In genomic region chr18:22194151-22194598, GRCh38 we compare ENCODE assay signal across 15 cellular contexts. TPM values are rescaled to one million over a fixed set of nuclear protein-coding genes. Genes with fewer than 3 reads are reported as not detected.
A peak's percentile ranks its signal among the peaks of the same experiment; 100 is the strongest.
DNase-seq lines count a peak whose midpoint lies in the region; ATAC-seq and TF ChIP-seq lines count a peak whose summit lies in the region.
"Had no signal": no experiment of that assay in that cellular context is flagged by ENCODE, and none has a peak within 500 bp of the region (broad histone marks: within the 10 kb centered on the region; RNA-seq: fewer than 3 reads in every experiment).

No MANE protein-coding gene starts in this region.

- H2AK5ac ChIP-seq in mesendoderm (ENCODE audit: low read length), result no peak overlapping the region

- no peak overlapping the region for H4K8ac ChIP-seq in mesendoderm (ENCODE audit: low read depth, low read length)

- H3K36me3 ChIP-seq in Peyer's patch (no peaks in the 10 kb centered on the region), mesendoderm (ENCODE audit: control insufficient read depth, insufficient read depth, low read length) (peaks cover 17% of the 10 kb centered on the region)
- no peaks in the 10 kb centered on the region for H3K36me3 ChIP-seq in effector memory CD4-positive, alpha-beta T cell (ENCODE audit: control insufficient read depth, insufficient read depth, low read length)

- H3K79me1 ChIP-seq in mesendoderm (ENCODE audit: low read length), result peaks cover 13% of the 10 kb centered on the region

- H3K23ac ChIP-seq in mesendoderm (ENCODE audit: low read length), result no peak overlapping the region

- H3K18ac ChIP-seq in mesendoderm (ENCODE audit: low read length), result no peak overlapping the region

- DNase-seq in Peyer's patch, result peak in 2 of 3 donors; percentile 79 to 85
- peak; percentile 65 for DNase-seq in fibroblast of villous mesenchyme (ENCODE audit: low read depth)
- peak; percentile 94 for DNase-seq in mesendoderm
- DNase-seq in type B pancreatic cell (ENCODE audit: extremely low spot score, unreplicated experiment), result no peak
- DNase-seq in omental fat pad (ENCODE audit: low spot score), result no peak
- no peak for DNase-seq in effector memory CD4-positive, alpha-beta T cell
- DNase-seq: activated CD4-positive, CD25-positive, alpha-beta regulatory T cell treated with anti-CD3 and anti-CD28 coated beads, Interleukin-2, amount 50 U/mL, for 72 hours; activated effector memory CD4-positive, alpha-beta T cell treated with Interleukin-2 at 50 U/mL for 16 hours; CD4-positive, alpha-beta T cell; glutamatergic neuron; NCI-H510A; stimulated activated CD4-positive, alpha-beta T cell treated with anti-CD3 and anti-CD28 coated beads, Interleukin-12 subunit alpha, Interleukin-12 subunit beta, amount 100 ng/mL, for 4 hours had no signal

- H3K27ac Mint-ChIP-seq in type B pancreatic cell, result peak overlapping the region; percentile 87
- H3K27ac Mint-ChIP-seq: CD4-positive, alpha-beta T cell had no signal

- H3K56ac ChIP-seq in mesendoderm (ENCODE audit: low read length), result no peak overlapping the region

- H3K36me3 Mint-ChIP-seq in type B pancreatic cell, result no peaks in the 10 kb centered on the region

- H3K4ac ChIP-seq in mesendoderm (ENCODE audit: low read depth, low read length), result no peak overlapping the region

- no peak overlapping the region for H2BK5ac ChIP-seq in mesendoderm (ENCODE audit: low read length)

- no peak for TF ChIP-seq CTCF in Peyer's patch (IDR thresholded peaks at IDR 0.05)
- no peak for TF ChIP-seq CTCF in fibroblast of villous mesenchyme (IDR thresholded peaks at IDR 0.05; ENCODE audit: insufficient read depth, low read depth, low read length)
- TF ChIP-seq CTCF in type B pancreatic cell (conservative IDR thresholded peaks at IDR 0.05), result no peak
- no peak for TF ChIP-seq CTCF in omental fat pad (IDR thresholded peaks at IDR 0.05)

- H2BK15ac ChIP-seq in mesendoderm (replicated peaks; ENCODE audit: low read depth), result no peak overlapping the region

- H3K9ac ChIP-seq in mesendoderm (ENCODE audit: low read length), result no peak overlapping the region

- peak overlapping the region in 3 of 4 donors; percentile 50 to 85 (median 75) for H3K27ac ChIP-seq in Peyer's patch
- peak overlapping the region; percentile 22 for H3K27ac ChIP-seq in mesendoderm (ENCODE audit: low read depth, low read length)
- no peak overlapping the region for H3K27ac ChIP-seq in effector memory CD4-positive, alpha-beta T cell (ENCODE audit: insufficient read depth, low read length, poor library complexity, severe bottlenecking)
- H3K27ac ChIP-seq: SJSA1 had no signal

- peak; percentile 31 to 73 for TF ChIP-seq POLR2A in Peyer's patch (IDR thresholded peaks at IDR 0.05)

- peaks cover 23% of the 10 kb centered on the region for H3K79me2 ChIP-seq in mesendoderm (ENCODE audit: control insufficient read depth, insufficient read depth, low read length)

- no peak overlapping the region for H3K4me2 ChIP-seq in mesendoderm (ENCODE audit: low read length)

- WGBS in mesendoderm (ENCODE audit: extremely low coverage, insufficient coverage, low lambda C conversion rate), result no CpG with 5 or more reads among the region's 7 CpGs

- H2BK120ac ChIP-seq in mesendoderm (ENCODE audit: low read depth, low read length), result no peak overlapping the region

- H3K27me3 Mint-ChIP-seq in type B pancreatic cell, result peaks cover 15% of the 10 kb centered on the region

- H3K9me3 ChIP-seq in Peyer's patch, result no peaks in the 10 kb centered on the region
- no peaks in the 10 kb centered on the region for H3K9me3 ChIP-seq in effector memory CD4-positive, alpha-beta T cell (ENCODE audit: control insufficient read depth, low read length)
- H3K9me3 ChIP-seq: SJSA1 had no signal

- H3K9me3 Mint-ChIP-seq in type B pancreatic cell, result no peaks in the 10 kb centered on the region
- H3K9me3 Mint-ChIP-seq: CD4-positive, alpha-beta T cell had no signal

- no peak for ATAC-seq in HG02870 (IDR thresholded peaks at IDR 0.05; ENCODE audit: unreplicated experiment)
- ATAC-seq in omental fat pad (ENCODE audit: low FRiP score), result no peak
- ATAC-seq in GM18909 (IDR thresholded peaks at IDR 0.05; ENCODE audit: poor library complexity, unreplicated experiment), result no peak

- H3K4me3 Mint-ChIP-seq in type B pancreatic cell, result peak overlapping the region; percentile 64
- H3K4me3 Mint-ChIP-seq: CD4-positive, alpha-beta T cell had no signal

- H3K27me3 ChIP-seq in Peyer's patch, result no peaks in the 10 kb centered on the region
- no peaks in the 10 kb centered on the region for H3K27me3 ChIP-seq in mesendoderm (ENCODE audit: insufficient read depth, low read length, poor library complexity)
- H3K27me3 ChIP-seq in effector memory CD4-positive, alpha-beta T cell (replicated peaks; ENCODE audit: control insufficient read depth, insufficient read depth, low read length, poor library complexity, severe bottlenecking), result no peaks in the 10 kb centered on the region
- H3K27me3 ChIP-seq: SJSA1 had no signal

- H3K4me3 ChIP-seq in Peyer's patch (peak overlapping the region in 1 of 4 donors; percentile 17), fibroblast of villous mesenchyme (ENCODE audit: low read depth, low read length) (no peak overlapping the region), mesendoderm (ENCODE audit: low read length) (no peak overlapping the region)
- H3K4me3 ChIP-seq in effector memory CD4-positive, alpha-beta T cell (ENCODE audit: insufficient read depth, low read depth, low read length, poor library complexity, severe bottlenecking), result no peak overlapping the region
- H3K4me3 ChIP-seq: SJSA1 had no signal

- peaks cover 38% of the 10 kb centered on the region for H3K4me1 Mint-ChIP-seq in type B pancreatic cell (ENCODE audit: unreplicated experiment)

- H4K5ac ChIP-seq in mesendoderm (ENCODE audit: low read length), result no peak overlapping the region

- peaks cover 0 to 47% (median 4%) of the 10 kb centered on the region in 4 donors for H3K4me1 ChIP-seq in Peyer's patch
- H3K4me1 ChIP-seq in mesendoderm (ENCODE audit: control insufficient read depth, low read depth, low read length), result peaks cover 8% of the 10 kb centered on the region
- no peaks in the 10 kb centered on the region for H3K4me1 ChIP-seq in effector memory CD4-positive, alpha-beta T cell (ENCODE audit: control insufficient read depth, insufficient read depth, low read length, poor library complexity, severe bottlenecking)

RNA-seq across cellular contexts. Expression of gene GATA6, which starts 24.8 kb away (rescaled TPM):
- 100 to 1,000 TPM in 3 of 4 donors, 10 to 100 TPM in 1; 24.8 to 127 (median 114) TPM for total RNA-seq in Peyer's patch
- total RNA-seq in fibroblast of villous mesenchyme, result 5.2 and 8.7 TPM in 2 replicates
- polyA plus RNA-seq in mesendoderm (2013, experiment 1 of 2), result 31.4 TPM
- 28.4 TPM for polyA plus RNA-seq in mesendoderm (2013, experiment 2 of 2)
- 37.7 and 39.8 TPM in 2 replicates for total RNA-seq in type B pancreatic cell (ENCODE audit: low replicate concordance)
- 10 to 100 TPM; 12.1 to 48.9 (median 25.2) TPM for total RNA-seq in omental fat pad

Comparison
In these comparisons a context has a peak if more than half of its experiments do, and no peak if none do; other contexts are left out.
1. DNase-seq: peak in Peyer's patch (2 of 3), fibroblast of villous mesenchyme (single experiment) and mesendoderm (single experiment); none in type B pancreatic cell (single experiment), omental fat pad (single experiment) and effector memory CD4-positive, alpha-beta T cell (0 of 3).